Comparison of ENCODE assay signal across 11 cellular contexts in the genomic region with DNA sequence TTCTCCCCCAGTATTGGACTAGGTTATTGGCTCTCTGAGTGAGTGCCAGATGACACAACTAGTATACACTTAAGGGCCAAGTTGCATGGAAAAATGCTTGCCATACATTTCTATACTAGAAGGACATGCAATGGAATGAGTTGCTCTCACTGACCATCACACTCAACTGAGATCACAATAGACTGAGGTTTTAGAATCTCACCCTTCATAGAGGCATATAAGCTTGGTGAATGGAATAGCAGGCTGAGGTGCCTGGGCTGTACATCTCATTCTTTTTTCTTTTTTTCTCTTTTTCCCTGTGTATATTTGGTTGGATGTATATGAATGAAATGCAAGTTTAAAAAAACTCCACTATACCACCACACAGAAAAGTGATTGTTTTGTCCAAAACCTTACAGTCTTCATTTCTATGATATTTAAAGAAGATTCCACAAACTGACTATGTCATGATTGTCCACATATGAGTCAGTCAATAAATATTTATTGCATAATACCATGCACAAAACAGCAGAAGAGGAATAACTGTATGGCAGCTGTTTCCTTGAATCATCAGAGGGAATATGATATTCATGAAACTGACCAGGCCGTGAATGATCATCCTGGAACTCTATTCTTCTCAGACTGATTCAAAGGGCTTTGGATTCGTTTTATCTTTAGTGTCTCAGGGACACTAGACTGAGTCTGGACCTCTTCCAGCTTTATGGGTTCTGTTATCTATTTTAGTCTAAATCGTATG.
DNase-seq lines count a peak whose midpoint lies in the region; ATAC-seq and TF ChIP-seq lines count a peak whose summit lies in the region.
"Had no signal": no experiment of that assay in that cellular context is flagged by ENCODE, and none has a peak within 500 bp of the region (broad histone marks: within the 10 kb centered on the region; RNA-seq: fewer than 3 reads in every experiment).

No MANE protein-coding gene starts in this region.

- no peaks in the 10 kb centered on the region for H3K9me3 ChIP-seq in left lung

- peak; percentile 37 for ATAC-seq in left lung

- H3K36me3 Mint-ChIP-seq in activated T-helper 2 cell treated with anti-CD3 and anti-CD28 coated beads, Interferon-gamma antibody, Interleukin-2, Interleukin-4, amounts not matched to agents 10 μg/mL and 5 μg/mL and 100 μg/mL, durations not matched to agents 14 hours and 24 hours and 36 hours (ENCODE audit: low read depth): no peaks in the 10 kb centered on the region
- H3K36me3 Mint-ChIP-seq: memory B cell had no signal

- H3K27ac ChIP-seq in brain microvascular endothelial cell: peak overlapping the region; percentile 78
- no peak overlapping the region for H3K27ac ChIP-seq in left lung

- TF ChIP-seq CTCF in AG09319 (IDR thresholded peaks at IDR 0.05; ENCODE audit: low read depth, low read length): no peak
- TF ChIP-seq CTCF in brain microvascular endothelial cell (IDR thresholded peaks at IDR 0.05; ENCODE audit: low read depth, low read length, missing control alignments): no peak
- no peak for TF ChIP-seq CTCF in left lung (IDR thresholded peaks at IDR 0.05)

- peaks cover 5 to 14% of the 10 kb centered on the region in 2 donors for H3K4me1 ChIP-seq in left lung

- no peaks in the 10 kb centered on the region for H3K9me3 Mint-ChIP-seq in activated T-helper 2 cell treated with anti-CD3 and anti-CD28 coated beads, Interferon-gamma antibody, Interleukin-2, Interleukin-4, amounts not matched to agents 10 μg/mL and 5 μg/mL and 100 μg/mL, durations not matched to agents 14 hours and 24 hours and 36 hours
- H3K9me3 Mint-ChIP-seq: endodermal cell, memory B cell had no signal

- H3K27ac Mint-ChIP-seq in activated T-helper 2 cell treated with anti-CD3 and anti-CD28 coated beads, Interferon-gamma antibody, Interleukin-2, Interleukin-4, amounts not matched to agents 10 μg/mL and 5 μg/mL and 100 μg/mL, durations not matched to agents 14 hours and 24 hours and 36 hours: no peak overlapping the region
- H3K27ac Mint-ChIP-seq: endodermal cell, memory B cell had no signal

- H3K4me1 Mint-ChIP-seq in activated T-helper 2 cell treated with anti-CD3 and anti-CD28 coated beads, Interferon-gamma antibody, Interleukin-2, Interleukin-4, amounts not matched to agents 10 μg/mL and 5 μg/mL and 100 μg/mL, durations not matched to agents 14 hours and 24 hours and 36 hours (ENCODE audit: low read depth): peaks cover 34% of the 10 kb centered on the region

- no peaks in the 10 kb centered on the region for H3K27me3 ChIP-seq in brain microvascular endothelial cell (replicated peaks)
- H3K27me3 ChIP-seq in left lung: no peaks in the 10 kb centered on the region

- H3K4me3 Mint-ChIP-seq in activated T-helper 2 cell treated with anti-CD3 and anti-CD28 coated beads, Interferon-gamma antibody, Interleukin-2, Interleukin-4, amounts not matched to agents 10 μg/mL and 5 μg/mL and 100 μg/mL, durations not matched to agents 14 hours and 24 hours and 36 hours (ENCODE audit: low read depth): no peak overlapping the region
- H3K4me3 Mint-ChIP-seq: endodermal cell, memory B cell had no signal

- in situ Hi-C loops in brain microvascular endothelial cell (cut with HindIII; ENCODE audit: low pct_ligation_motif_present, low sequenced_read_pairs): loop anchor here (25.0 kb wide), 1 partner anchor 207 kb away; no protein-coding TSS in a partner anchor

- H3K4me3 ChIP-seq in brain microvascular endothelial cell (ENCODE audit: low read depth, low read length) (no peak overlapping the region), left lung (no peak overlapping the region)

- H3K36me3 ChIP-seq in brain microvascular endothelial cell (replicated peaks) (no peaks in the 10 kb centered on the region), left lung (no peaks in the 10 kb centered on the region)

- intact Hi-C loops in left lung (cut with DNase I): no loop called here
- intact Hi-C loops in activated T-helper 2 cell treated with anti-CD3 and anti-CD28 coated beads, Interferon-gamma antibody, Interleukin-2, Interleukin-4, amounts not matched to agents 10 μg/mL and 5 μg/mL and 100 μg/mL, durations not matched to agents 14 hours and 24 hours and 36 hours (cut with micrococcal nuclease): loop anchor here (5.0 kb wide), 1 partner anchor 238 kb away; no protein-coding TSS in a partner anchor

- H3K27me3 Mint-ChIP-seq in activated T-helper 2 cell treated with anti-CD3 and anti-CD28 coated beads, Interferon-gamma antibody, Interleukin-2, Interleukin-4, amounts not matched to agents 10 μg/mL and 5 μg/mL and 100 μg/mL, durations not matched to agents 14 hours and 24 hours and 36 hours (ENCODE audit: low read depth): peaks cover 2% of the 10 kb centered on the region
- H3K27me3 Mint-ChIP-seq: memory B cell had no signal

- DNase-seq in AG09319 (ENCODE audit: extremely low read depth, low read depth): peak; percentile 65
- DNase-seq in LoVo (ENCODE audit: low spot score): peak; percentile 57
- peak; percentile 91 for DNase-seq in brain microvascular endothelial cell
- DNase-seq in left lung: no peak
- DNase-seq in iPS-NIHi11 (ENCODE audit: low spot score): no peak
- no peak for DNase-seq in activated T-helper 2 cell treated with anti-CD3 and anti-CD28 coated beads, Interferon-gamma antibody, Interleukin-2, Interleukin-4, amounts not matched to agents 10 μg/mL and 5 μg/mL and 100 μg/mL, durations not matched to agents 14 hours and 24 hours and 36 hours (ENCODE audit: low spot score)
- DNase-seq in NCI-H69 (lab: John Stamatoyannopoulos, UW): no peak
- DNase-seq in GDM1 (lab: John Stamatoyannopoulos, UW): no peak
- DNase-seq: endodermal cell, NCI-H345 had no signal

Comparison
In these comparisons a context has a peak if more than half of its experiments do, and no peak if none do; other contexts are left out.
1. DNase-seq: peak in AG09319 (single experiment), LoVo (single experiment) and brain microvascular endothelial cell (single experiment); none in left lung (0 of 2), iPS-NIHi11 (single experiment), activated T-helper 2 cell treated with anti-CD3 and anti-CD28 coated beads, Interferon-gamma antibody, Interleukin-2, Interleukin-4, amounts not matched to agents 10 μg/mL and 5 μg/mL and 100 μg/mL, durations not matched to agents 14 hours and 24 hours and 36 hours (single experiment), NCI-H69 (single experiment) and GDM1 (single experiment).